10 cellular contexts compared by ENCODE assay signal in the genomic region with DNA sequence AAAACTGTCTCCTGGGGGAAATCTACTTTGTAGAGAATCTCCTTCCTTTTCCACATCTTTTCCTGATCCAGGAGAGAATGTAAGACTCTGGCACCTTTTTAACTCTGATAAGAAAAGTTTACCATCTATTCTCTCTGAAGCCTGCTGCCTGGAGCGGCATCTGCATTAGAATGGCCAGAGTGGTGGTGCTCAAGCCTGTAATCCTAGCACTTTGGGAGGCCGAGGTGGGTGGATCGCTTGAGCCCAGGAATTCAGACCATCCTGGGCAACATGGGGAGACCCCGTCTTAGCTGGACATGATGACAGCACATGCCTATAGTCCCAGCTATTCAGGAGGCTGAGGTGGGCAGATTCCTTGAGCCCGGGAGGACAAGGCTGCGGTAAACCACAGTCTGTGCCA. TPM values are rescaled to one million over a fixed set of nuclear protein-coding genes. Genes with fewer than 3 reads are reported as not detected.
DNase-seq lines count a peak whose midpoint lies in the region; ATAC-seq and TF ChIP-seq lines count a peak whose summit lies in the region.
"Had no signal": no experiment of that assay in that cellular context is flagged by ENCODE, and none has a peak within 500 bp of the region (broad histone marks: within the 10 kb centered on the region; RNA-seq: fewer than 3 reads in every experiment).

No MANE protein-coding gene starts in this region.

- CTCF ChIA-PET in activated CD4-positive, alpha-beta T cell treated with anti-CD3 and anti-CD28 coated beads, Interleukin-2, amount 10 ng/mL, durations not matched to agents 7 days and 5 days (lab: Charles Lee) = no interaction called here
- CTCF ChIA-PET in activated CD8-positive, alpha-beta T cell treated with anti-CD3 and anti-CD28 coated beads for 36 hours (lab: Charles Lee) = interaction anchor here (0.6 to 1.0 kb wide), 3 partner anchors 12 to 79 kb away, joined by 3 read pairs; no protein-coding TSS in a partner anchor

- H3K9me3 Mint-ChIP-seq in activated CD4-positive, alpha-beta T cell treated with anti-CD3 and anti-CD28 coated beads, Interleukin-2, amount 10 ng/mL, durations not matched to agents 7 days and 5 days = peaks cover 20% of the 10 kb centered on the region
- peaks cover 11% of the 10 kb centered on the region for H3K9me3 Mint-ChIP-seq in activated CD8-positive, alpha-beta T cell treated with anti-CD3 and anti-CD28 coated beads for 36 hours
- H3K9me3 Mint-ChIP-seq in stimulated activated memory B cell treated with anti-CD40 and anti-IgM and Interleukin-4, amounts not matched to agents 10 μg/mL and 1 μg/mL and 100 μg/mL, for 72 hours = peaks cover 12% of the 10 kb centered on the region

- no peaks in the 10 kb centered on the region for H3K27me3 Mint-ChIP-seq in activated CD4-positive, alpha-beta T cell treated with anti-CD3 and anti-CD28 coated beads, Interleukin-2, amount 10 ng/mL, durations not matched to agents 7 days and 5 days
- H3K27me3 Mint-ChIP-seq in activated CD8-positive, alpha-beta T cell treated with anti-CD3 and anti-CD28 coated beads for 36 hours = no peaks in the 10 kb centered on the region
- H3K27me3 Mint-ChIP-seq in stimulated activated memory B cell treated with anti-CD40 and anti-IgM and Interleukin-4, amounts not matched to agents 10 μg/mL and 1 μg/mL and 100 μg/mL, for 72 hours = no peaks in the 10 kb centered on the region

- no peak for TF ChIP-seq CTCF in activated CD8-positive, alpha-beta T cell treated with anti-CD3 and anti-CD28 coated beads for 36 hours (IDR thresholded peaks at IDR 0.05)

- POLR2A ChIA-PET in activated CD4-positive, alpha-beta T cell treated with anti-CD3 and anti-CD28 coated beads, Interleukin-2, amount 10 ng/mL, durations not matched to agents 7 days and 5 days (lab: Charles Lee) = interaction anchor here (0.6 kb wide), 1 partner anchor 460 kb away, joined by 3 read pairs; no protein-coding TSS in a partner anchor
- POLR2A ChIA-PET in activated CD8-positive, alpha-beta T cell treated with anti-CD3 and anti-CD28 coated beads for 36 hours (lab: Charles Lee) = no interaction called here

- no peak for DNase-seq in activated CD4-positive, alpha-beta T cell treated with anti-CD3 and anti-CD28 coated beads, Interleukin-2, amount 10 ng/mL, durations not matched to agents 7 days and 5 days
- DNase-seq in activated CD4-positive, alpha-beta T cell treated with anti-CD3 and anti-CD28 coated beads for 48 hours = no peak
- DNase-seq in activated CD8-positive, alpha-beta T cell treated with anti-CD3 and anti-CD28 coated beads for 36 hours = no peak
- DNase-seq in iPS DF 19.7 (ENCODE audit: low read depth, low spot score) = peak; percentile 35
- no peak for DNase-seq in NCI-H510A treated with DMSO at 0.1 percent for 48 hours (lab: John Stamatoyannopoulos, UW)
- DNase-seq: KBM-7, SW 1271 had no signal

- H3K27ac Mint-ChIP-seq in activated CD4-positive, alpha-beta T cell treated with anti-CD3 and anti-CD28 coated beads, Interleukin-2, amount 10 ng/mL, durations not matched to agents 7 days and 5 days = peak overlapping the region; percentile 83
- peak overlapping the region; percentile 100 for H3K27ac Mint-ChIP-seq in activated CD8-positive, alpha-beta T cell treated with anti-CD3 and anti-CD28 coated beads for 36 hours
- H3K27ac Mint-ChIP-seq in stimulated activated memory B cell treated with anti-CD40 and anti-IgM and Interleukin-4, amounts not matched to agents 10 μg/mL and 1 μg/mL and 100 μg/mL, for 72 hours = peak overlapping the region; percentile 100

- peaks cover 23% of the 10 kb centered on the region for H3K4me1 Mint-ChIP-seq in activated CD4-positive, alpha-beta T cell treated with anti-CD3 and anti-CD28 coated beads, Interleukin-2, amount 10 ng/mL, durations not matched to agents 7 days and 5 days
- peaks cover 21% of the 10 kb centered on the region for H3K4me1 Mint-ChIP-seq in activated CD8-positive, alpha-beta T cell treated with anti-CD3 and anti-CD28 coated beads for 36 hours (ENCODE audit: low read depth)
- H3K4me1 Mint-ChIP-seq in stimulated activated memory B cell treated with anti-CD40 and anti-IgM and Interleukin-4, amounts not matched to agents 10 μg/mL and 1 μg/mL and 100 μg/mL, for 72 hours = peaks cover 20% of the 10 kb centered on the region

- ATAC-seq in activated CD8-positive, alpha-beta T cell treated with anti-CD3 and anti-CD28 coated beads for 36 hours = no peak
- no peak for ATAC-seq in stimulated activated memory B cell treated with anti-CD40 and anti-IgM and Interleukin-4, amounts not matched to agents 10 μg/mL and 1 μg/mL and 100 μg/mL, for 72 hours
- ATAC-seq in HG03439 (IDR thresholded peaks at IDR 0.05; ENCODE audit: unreplicated experiment) (no peak), GM21576 (IDR thresholded peaks at IDR 0.05; ENCODE audit: unreplicated experiment) (no peak)

- peak overlapping the region; percentile 40 for H3K4me3 Mint-ChIP-seq in activated CD4-positive, alpha-beta T cell treated with anti-CD3 and anti-CD28 coated beads, Interleukin-2, amount 10 ng/mL, durations not matched to agents 7 days and 5 days
- H3K4me3 Mint-ChIP-seq in activated CD8-positive, alpha-beta T cell treated with anti-CD3 and anti-CD28 coated beads for 36 hours = peak overlapping the region; percentile 97
- no peak overlapping the region for H3K4me3 Mint-ChIP-seq in stimulated activated memory B cell treated with anti-CD40 and anti-IgM and Interleukin-4, amounts not matched to agents 10 μg/mL and 1 μg/mL and 100 μg/mL, for 72 hours

- intact Hi-C loops in activated CD8-positive, alpha-beta T cell treated with anti-CD3 and anti-CD28 coated beads for 36 hours (cut with micrococcal nuclease) = loop anchor here (5.0 to 10.0 kb wide), 2 partner anchors 62 to 124 kb away; partner anchors contain the start of genes ANKLE2 and GOLGA3

- peaks cover 46% of the 10 kb centered on the region for H3K36me3 Mint-ChIP-seq in activated CD4-positive, alpha-beta T cell treated with anti-CD3 and anti-CD28 coated beads, Interleukin-2, amount 10 ng/mL, durations not matched to agents 7 days and 5 days (ENCODE audit: low read depth)
- H3K36me3 Mint-ChIP-seq in activated CD8-positive, alpha-beta T cell treated with anti-CD3 and anti-CD28 coated beads for 36 hours (ENCODE audit: low read depth) = peaks cover 30% of the 10 kb centered on the region
- H3K36me3 Mint-ChIP-seq in stimulated activated memory B cell treated with anti-CD40 and anti-IgM and Interleukin-4, amounts not matched to agents 10 μg/mL and 1 μg/mL and 100 μg/mL, for 72 hours = peaks cover 25% of the 10 kb centered on the region

RNA-seq across cellular contexts. Expression of gene CHFR, which starts 1.4 kb away (rescaled TPM):
- total RNA-seq in activated CD4-positive, alpha-beta T cell treated with anti-CD3 and anti-CD28 coated beads, Interleukin-2, amount 10 ng/mL, durations not matched to agents 7 days and 5 days = 10 to 100 TPM; 71.4 to 88.9 TPM
- 10 to 100 TPM; 40.5 to 51.2 TPM for total RNA-seq in activated CD8-positive, alpha-beta T cell treated with anti-CD3 and anti-CD28 coated beads for 36 hours
